ENCODE assay signal across 22 cellular contexts in the genomic region with DNA sequence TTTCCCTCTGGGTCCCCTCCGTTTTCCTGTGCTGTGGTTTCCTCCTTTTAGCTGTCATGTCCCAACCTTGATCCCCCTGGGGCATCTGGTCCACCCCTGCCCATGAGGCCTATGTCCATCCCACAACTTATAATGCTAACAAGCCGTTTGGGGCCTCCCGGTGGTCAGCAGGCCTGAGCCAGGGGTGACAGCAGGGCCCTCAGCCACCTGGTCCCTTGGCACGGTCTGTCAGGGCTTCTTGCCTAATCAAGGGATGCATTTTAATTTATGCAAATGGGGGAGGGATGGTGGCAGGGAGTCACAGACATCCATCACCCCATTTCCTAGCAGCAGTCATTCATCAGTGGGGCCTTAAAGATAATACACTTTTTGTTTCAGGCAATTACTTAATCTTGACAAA.
DNase-seq lines count a peak whose midpoint lies in the region; ATAC-seq, FAIRE-seq and TF ChIP-seq lines count a peak whose summit lies in the region.
"Had no signal": no experiment of that assay in that cellular context is flagged by ENCODE, and none has a peak within 500 bp of the region (broad histone marks: within the 10 kb centered on the region; RNA-seq: fewer than 3 reads in every experiment).

No MANE protein-coding gene starts in this region.

- no peak for FAIRE-seq in astrocyte (lab: Jason Lieb, UNC)
- no peak for FAIRE-seq in kidney (lab: Jason Lieb, UNC)
- FAIRE-seq: D721Med had no signal

- H3K27ac ChIP-seq in astrocyte (ENCODE audit: low read depth, low read length) (no peak overlapping the region), kidney (ENCODE audit: low read depth in 2 of 2, low read length in 2 of 2) (no peak overlapping the region), GM23248 (no peak overlapping the region)
- H3K27ac ChIP-seq: HL-60 had no signal

- H3K4me3 Mint-ChIP-seq in HFFc6 = no peak overlapping the region; the same call in 1 of the 2 replicates
- H3K4me3 Mint-ChIP-seq in astrocyte (ENCODE audit: unreplicated experiment) = no peak overlapping the region
- H3K4me3 Mint-ChIP-seq: B cell, GM23338 had no signal

- no peak for ATAC-seq in HG03378 (IDR thresholded peaks at IDR 0.05; ENCODE audit: unreplicated experiment)
- ATAC-seq: GM23338 had no signal

- H3K27me3 Mint-ChIP-seq in HFFc6 (ENCODE audit: insufficient read depth) (peaks cover 21% of the 10 kb centered on the region), astrocyte (ENCODE audit: low read depth, unreplicated experiment) (no peaks in the 10 kb centered on the region)
- H3K27me3 Mint-ChIP-seq: B cell had no signal

- 88 to 95% methylated on average over 4 of the region's 4 CpGs for WGBS in GM23248 (ENCODE audit: low coverage in 1 of 2, low lambda C conversion rate in 2 of 2, missing lambda C conversion rate in 2 of 2), 2 experiments

- no peaks in the 10 kb centered on the region for H3K9me2 ChIP-seq in GM23248 (ENCODE audit: insufficient read depth)

- in situ Hi-C loops in GM23248 (cut with MboI) = no loop called here

- H3K9me3 Mint-ChIP-seq in HFFc6 = no peaks in the 10 kb centered on the region
- no peaks in the 10 kb centered on the region for H3K9me3 Mint-ChIP-seq in astrocyte (ENCODE audit: unreplicated experiment)
- H3K9me3 Mint-ChIP-seq: GM23338 had no signal

- H3K36me3 ChIP-seq in astrocyte (ENCODE audit: insufficient read depth, low read length) (no peaks in the 10 kb centered on the region), kidney (ENCODE audit: control insufficient read depth in 1 of 2, insufficient read depth in 2 of 2, low read length in 2 of 2) (no peaks in the 10 kb centered on the region), GM23248 (ENCODE audit: low read depth) (no peaks in the 10 kb centered on the region)
- H3K36me3 ChIP-seq: HAP-1 had no signal

- H3K79me2 ChIP-seq in astrocyte (ENCODE audit: insufficient read depth, low read length) (peaks cover 35% of the 10 kb centered on the region), GM23248 (ENCODE audit: insufficient read depth) (no peaks in the 10 kb centered on the region)

- H3K9ac ChIP-seq in astrocyte (ENCODE audit: low read length) (no peak overlapping the region), kidney (ENCODE audit: low read length in 2 of 2) (no peak overlapping the region), GM23248 (no peak overlapping the region)

- H3K4me3 ChIP-seq in astrocyte (ENCODE audit: insufficient read depth, low read depth, low read length) (no peak overlapping the region), kidney (ENCODE audit: low read length in 2 of 2) (no peak overlapping the region), GM23248 (no peak overlapping the region)
- H3K4me3 ChIP-seq: GM23338, HAP-1 had no signal

- H2AFZ ChIP-seq in astrocyte (ENCODE audit: low read depth, low read length) = no peak overlapping the region
- H2AFZ ChIP-seq in GM23248 = no peak overlapping the region
- H2AFZ ChIP-seq: GM23338 had no signal

- DNase-seq in HFFc6 (no peak), astrocyte (ENCODE audit: low read depth) (no peak), kidney (peak; percentile 37), middle frontal gyrus (ENCODE audit: extremely low spot score, low spot score) (no peak), activated T-cell treated with anti-CD3 and anti-CD28 coated beads for 4 hours (no peak), GM23248 (no peak)
- DNase-seq: NCI-H1092, NCI-H1436, NCI-H187, NCI-H2081 treated with DMSO at 0.1 percent for 48 hours, NCI-H2171, NCI-H226, NCI-H510A, NCI-H69, RPMI8226, SHP77 treated with DMSO at 0.1 percent for 48 hours had no signal

- peaks cover 46% of the 10 kb centered on the region for H3F3A ChIP-seq in GM23248 (ENCODE audit: insufficient read depth)

- TF ChIP-seq CTCF in HFFc6 (IDR thresholded peaks at IDR 0.05) (no peak), astrocyte (IDR thresholded peaks at IDR 0.05; ENCODE audit: insufficient read depth, low read depth, low read length) (no peak), kidney (IDR thresholded peaks at IDR 0.05; ENCODE audit: borderline replicate concordance, extremely low read depth, insufficient read depth) (no peak)

- H3K27ac Mint-ChIP-seq in HFFc6 (peak overlapping the region; percentile 95; the same call in 1 of the 2 replicates), astrocyte (ENCODE audit: unreplicated experiment) (peak overlapping the region; percentile 66)
- H3K27ac Mint-ChIP-seq: B cell had no signal

- H3K27me3 ChIP-seq in astrocyte (ENCODE audit: insufficient read depth, low read length) = no peaks in the 10 kb centered on the region
- H3K27me3 ChIP-seq in GM23248 (replicated peaks; ENCODE audit: insufficient read depth) = no peaks in the 10 kb centered on the region

- H3K4me1 ChIP-seq in astrocyte (ENCODE audit: insufficient read depth, low read length) (peaks cover 45% of the 10 kb centered on the region), kidney (ENCODE audit: control insufficient read depth in 1 of 2, insufficient read depth in 1 of 2, low read depth in 1 of 2, low read length in 2 of 2) (peaks cover 0 to 13% of the 10 kb centered on the region in 2 donors), GM23248 (ENCODE audit: insufficient read depth) (peaks cover 41% of the 10 kb centered on the region)

- H4K20me1 ChIP-seq in astrocyte (ENCODE audit: insufficient read depth, low read length) (peaks cover 32% of the 10 kb centered on the region), GM23248 (ENCODE audit: insufficient read depth) (no peaks in the 10 kb centered on the region)

- H3K4me1 Mint-ChIP-seq in HFFc6 (ENCODE audit: low read depth) = peaks cover 70% of the 10 kb centered on the region
- peaks cover 49% of the 10 kb centered on the region for H3K4me1 Mint-ChIP-seq in astrocyte (ENCODE audit: low read depth, unreplicated experiment)
- H3K4me1 Mint-ChIP-seq: B cell had no signal

- intact Hi-C loops in kidney (cut with DNase I) = no loop called here

- H3K9me3 ChIP-seq in astrocyte (ENCODE audit: insufficient read depth, low read depth, low read length) = no peaks in the 10 kb centered on the region
- no peaks in the 10 kb centered on the region for H3K9me3 ChIP-seq in kidney (ENCODE audit: control insufficient read depth in 1 of 2, low read length in 2 of 2)
- no peaks in the 10 kb centered on the region for H3K9me3 ChIP-seq in GM23248 (ENCODE audit: low read depth)
- H3K9me3 ChIP-seq: HAP-1 had no signal

- peaks cover 28% of the 10 kb centered on the region for H3K36me3 Mint-ChIP-seq in HFFc6 (ENCODE audit: low read depth)
- peaks cover 16% of the 10 kb centered on the region for H3K36me3 Mint-ChIP-seq in astrocyte (ENCODE audit: low read depth, unreplicated experiment)

- H3K4me2 ChIP-seq in astrocyte (ENCODE audit: low read length) (no peak overlapping the region), GM23248 (ENCODE audit: unreplicated experiment) (no peak overlapping the region)
- H3K4me2 ChIP-seq: GM23338 had no signal
